In genomic region chr7:55642266-55642665, GRCh38 we compare ENCODE assay signal across 18 cellular contexts.
"Had no signal": no experiment of that assay in that cellular context is flagged by ENCODE, and none has a peak within 500 bp of the region (broad histone marks: within the 10 kb centered on the region; RNA-seq: fewer than 3 reads in every experiment).

No MANE protein-coding gene starts in this region.

- ATAC-seq: WTC11 had no signal

- H3K27ac Mint-ChIP-seq: progenitor cell of endocrine pancreas; stimulated activated naive B cell treated with anti-CD40 and anti-IgM and Interleukin-4, amounts not matched to agents 10 μg/mL and 1 μg/mL and 100 μg/mL, for 72 hours; WTC11 had no signal

- H3K27ac ChIP-seq: left ventricle myocardium inferior, uterus had no signal

- H3K9me3 ChIP-seq: uterus had no signal

- H3K4me3 Mint-ChIP-seq: activated naive CD8-positive, alpha-beta T cell treated with anti-CD3 and anti-CD28 coated beads for 36 hours; activated T-cell treated with anti-CD3 and anti-CD28 coated beads, Interleukin-2, amount 50 U/mL, for 4 hours; stimulated activated naive B cell treated with anti-CD40 and anti-IgM and Interleukin-4, amounts not matched to agents 10 μg/mL and 1 μg/mL and 100 μg/mL, for 72 hours; WTC11 had no signal

- H3K27me3 ChIP-seq: uterus had no signal

- H3K36me3 Mint-ChIP-seq: activated naive CD8-positive, alpha-beta T cell treated with anti-CD3 and anti-CD28 coated beads for 36 hours; immature natural killer cell; natural killer cell had no signal

- H3K36me3 ChIP-seq: left ventricle myocardium inferior, uterus had no signal

- DNase-seq: activated CD4-positive, alpha-beta T cell treated with anti-CD3 and anti-CD28 coated beads, Interleukin-2, amount 50 U/mL, for 4 hours; activated CD8-positive, alpha-beta memory T cell treated with anti-CD3 and anti-CD28 coated beads, Interleukin-2, amount 50 U/mL, for 48 hours; activated naive CD4-positive, alpha-beta T cell treated with Interleukin-2 at 50 U/mL for 16 hours; activated naive CD8-positive, alpha-beta T cell treated with anti-CD3 and anti-CD28 coated beads for 36 hours; activated T-cell treated with anti-CD3 and anti-CD28 coated beads, Interleukin-2, amount 50 U/mL, for 4 hours; foreskin melanocyte; kidney glomerular epithelial cell; left ventricle myocardium inferior; midbrain; natural killer cell; stimulated activated CD4-positive, alpha-beta T cell treated with anti-CD3 and anti-CD28 coated beads, Interleukin-2, amount 100 ng/mL, for 48 hours; stimulated activated CD8-positive, alpha-beta memory T cell treated with anti-CD3 and anti-CD28 coated beads, Interleukin-4, amount 100 ng/mL, for 48 hours; stimulated activated naive B cell treated with anti-CD40 and anti-IgM and Interleukin-4, amounts not matched to agents 10 μg/mL and 1 μg/mL and 100 μg/mL, for 72 hours; T-helper 9 cell; uterus had no signal

- H3K27me3 Mint-ChIP-seq: activated naive CD8-positive, alpha-beta T cell treated with anti-CD3 and anti-CD28 coated beads for 36 hours had no signal

- H3K4me1 Mint-ChIP-seq: WTC11 had no signal

- H3K4me1 ChIP-seq: uterus had no signal

- H3K9me3 Mint-ChIP-seq: immature natural killer cell, natural killer cell had no signal

- H3K4me3 ChIP-seq: left ventricle myocardium inferior, uterus had no signal
